Comparison of ENCODE assay signal across 25 cellular contexts in genomic region chr7:24403557-24403956, GRCh38.
DNase-seq lines count a peak whose midpoint lies in the region; ATAC-seq, FAIRE-seq and TF ChIP-seq lines count a peak whose summit lies in the region.
"Had no signal": no experiment of that assay in that cellular context is flagged by ENCODE, and none has a peak within 500 bp of the region (broad histone marks: within the 10 kb centered on the region; RNA-seq: fewer than 3 reads in every experiment).

No MANE protein-coding gene starts in this region.

- H3K36me3 ChIP-seq in NT2/D1 (ENCODE audit: insufficient read depth, insufficient read length, low read length): peaks cover 25% of the 10 kb centered on the region
- H3K36me3 ChIP-seq in MG63: no peaks in the 10 kb centered on the region

- peaks cover 4 to 6% of the 10 kb centered on the region in 2 experiments for H3K9me3 Mint-ChIP-seq in H9
- H3K9me3 Mint-ChIP-seq: CD8-positive, alpha-beta T cell had no signal

- ATAC-seq in T-helper 17 cell: no peak
- ATAC-seq: CD8-positive, alpha-beta T cell; PC-3 had no signal

- no peak overlapping the region for H3K4ac ChIP-seq in H9 (ENCODE audit: low read depth, low read length)

- H3K79me2 ChIP-seq in H9 (ENCODE audit: insufficient read depth, low read length): peaks cover 16% of the 10 kb centered on the region; the same call in 1 of the 2 replicates

- no peak overlapping the region for H3K23ac ChIP-seq in H9 (ENCODE audit: insufficient read length, low read depth, low read length)

- H3K4me1 Mint-ChIP-seq in H9 (peaks cover 69 to 77% of the 10 kb centered on the region in 2 experiments), T-helper 17 cell (peaks cover 6% of the 10 kb centered on the region)

- no peak overlapping the region for H3K14ac ChIP-seq in H9 (ENCODE audit: insufficient read depth, low read length)

- FAIRE-seq in islet of Langerhans (lab: Jason Lieb, UNC): peak; percentile 92
- FAIRE-seq: G401.6, GM18507 had no signal

- no peak overlapping the region for H3T11ph ChIP-seq in H9 (ENCODE audit: low read length)

- H3K27ac Mint-ChIP-seq in H9: peak overlapping the region in 2 of 3 experiments; percentile 48 to 80; a peak in 4 of 7 replicates
- no peak overlapping the region for H3K27ac Mint-ChIP-seq in T-helper 17 cell
- H3K27ac Mint-ChIP-seq: CD8-positive, alpha-beta T cell had no signal

- H3K79me1 ChIP-seq in H9 (ENCODE audit: insufficient read depth, low read depth, low read length, poor library complexity, severe bottlenecking): no peaks in the 10 kb centered on the region

- no peak overlapping the region for H2BK12ac ChIP-seq in H9 (ENCODE audit: insufficient read length, low read depth, low read length)

- no peak overlapping the region for H4K91ac ChIP-seq in H9 (ENCODE audit: insufficient read length, low read depth, low read length)

- H3K56ac ChIP-seq in H9 (ENCODE audit: insufficient read length, low read depth, low read length): no peak overlapping the region

- H3K36me3 Mint-ChIP-seq in H9 (ENCODE audit: insufficient read depth in 1 of 3, low read depth in 3 of 3): peaks cover 64 to 73% (median 70%) of the 10 kb centered on the region in 3 experiments
- no peaks in the 10 kb centered on the region for H3K36me3 Mint-ChIP-seq in T-helper 17 cell (ENCODE audit: low read depth)
- H3K36me3 Mint-ChIP-seq: CD8-positive, alpha-beta T cell had no signal

- peaks cover 6% of the 10 kb centered on the region for H3K23me2 ChIP-seq in H9 (ENCODE audit: insufficient read length, low read depth, low read length, poor library complexity, severe bottlenecking)

- H2BK20ac ChIP-seq in H9 (ENCODE audit: low read depth, low read length, poor library complexity, severe bottlenecking): no peak overlapping the region

- H3K27me3 Mint-ChIP-seq in H9 (ENCODE audit: low read depth) (no peaks in the 10 kb centered on the region), T-helper 17 cell (peaks cover 28% of the 10 kb centered on the region)

- H3K4me3 ChIP-seq in NT2/D1 (ENCODE audit: insufficient read length, low read depth) (no peak overlapping the region), MG63 (no peak overlapping the region)

- H2AFZ ChIP-seq in H9 (ENCODE audit: low read length): no peak overlapping the region

- H2AK5ac ChIP-seq in H9 (ENCODE audit: insufficient read length, low read length): no peak overlapping the region

- H3K9ac ChIP-seq in H9 (ENCODE audit: extremely low read depth, insufficient read length, low read length) (no peak overlapping the region), NT2/D1 (ENCODE audit: insufficient read length, low read depth) (peak overlapping the region; percentile 37)

- no peaks in the 10 kb centered on the region for H4K20me1 ChIP-seq in H9 (ENCODE audit: control insufficient read depth, insufficient read depth, insufficient read length)

- H3K4me2 ChIP-seq in H9 (ENCODE audit: insufficient read depth, insufficient read length, low read length): peak overlapping the region; percentile 92

- WGBS in H9 (ENCODE audit: extremely low coverage, insufficient read length, low lambda C conversion rate): no CpG with 5 or more reads among the region's 2 CpGs

- peak overlapping the region; percentile 73 to 91 for H3K4me3 Mint-ChIP-seq in H9
- H3K4me3 Mint-ChIP-seq in T-helper 17 cell: no peak overlapping the region
- H3K4me3 Mint-ChIP-seq: CD8-positive, alpha-beta T cell had no signal

- no peak for TF ChIP-seq CTCF in H9 (conservative IDR thresholded peaks at IDR 0.05)

- H3K4me1 ChIP-seq in H9 (ENCODE audit: insufficient read depth, low read length): peaks cover 6% of the 10 kb centered on the region; the same call in 1 of the 2 replicates
- H3K4me1 ChIP-seq in NT2/D1 (ENCODE audit: insufficient read depth, insufficient read length): peaks cover 12% of the 10 kb centered on the region

- H2BK15ac ChIP-seq in H9 (ENCODE audit: low read depth, low read length): no peak overlapping the region

- intact Hi-C loops in posterior vena cava (cut with DNase I): no loop called here

- no peak overlapping the region for H4K5ac ChIP-seq in H9 (ENCODE audit: insufficient read length, low read depth, low read length)

- no peak overlapping the region for H2BK120ac ChIP-seq in H9 (ENCODE audit: low read depth, low read length, poor library complexity, severe bottlenecking)

- H2BK5ac ChIP-seq in H9 (ENCODE audit: insufficient read length, low read length): no peak overlapping the region

- H4K8ac ChIP-seq in H9 (replicated peaks; ENCODE audit: insufficient read length, low read depth, low read length): no peak overlapping the region

- H3K27me3 ChIP-seq in H9 (ENCODE audit: insufficient read depth, low read length) (no peaks in the 10 kb centered on the region), NT2/D1 (ENCODE audit: insufficient read depth, insufficient read length) (no peaks in the 10 kb centered on the region), MG63 (no peaks in the 10 kb centered on the region)

- no peaks in the 10 kb centered on the region for H3K9me3 ChIP-seq in H9 (ENCODE audit: control insufficient read depth, low read depth, low read length)
- H3K9me3 ChIP-seq in NT2/D1 (ENCODE audit: insufficient read depth, low read length): peaks cover 27% of the 10 kb centered on the region; the same call in 1 of the 2 replicates
- no peaks in the 10 kb centered on the region for H3K9me3 ChIP-seq in MG63
- no peaks in the 10 kb centered on the region for H3K9me3 ChIP-seq in T-helper 17 cell (ENCODE audit: control insufficient read depth, low read length, poor library complexity, severe bottlenecking)

- DNase-seq in NCI-H1105 treated with DMSO at 0.1 percent for 48 hours (lab: John Stamatoyannopoulos, UW) (peak; percentile 49), NCI-H1105 (lab: John Stamatoyannopoulos, UW) (no peak), H9 (no peak), NT2/D1 (ENCODE audit: low read depth, low spot score) (no peak), MG63 (no peak), T-helper 17 cell (no peak), posterior vena cava (ENCODE audit: low spot score) (no peak)
- DNase-seq: ACHN; C1 segment of cervical spinal cord; CD8-positive, alpha-beta T cell; GOT3; Kasumi-1; MM.1S; NCI-H1092; NCI-H187; NCI-H2107; NCI-H2227 treated with DMSO at 0.1 percent for 48 hours; NCI-H524; PC-3; SHP77; T-helper 2 cell had no signal

- no peak overlapping the region for H3K27ac ChIP-seq in H9 (ENCODE audit: insufficient read length, low read depth, low read length)
- H3K27ac ChIP-seq: 22Rv1 had no signal

- H3K18ac ChIP-seq in H9 (ENCODE audit: insufficient read length, low read depth, low read length): no peak overlapping the region
